Comparison of ENCODE assay signal across 1 cellular context in the genomic region with DNA sequence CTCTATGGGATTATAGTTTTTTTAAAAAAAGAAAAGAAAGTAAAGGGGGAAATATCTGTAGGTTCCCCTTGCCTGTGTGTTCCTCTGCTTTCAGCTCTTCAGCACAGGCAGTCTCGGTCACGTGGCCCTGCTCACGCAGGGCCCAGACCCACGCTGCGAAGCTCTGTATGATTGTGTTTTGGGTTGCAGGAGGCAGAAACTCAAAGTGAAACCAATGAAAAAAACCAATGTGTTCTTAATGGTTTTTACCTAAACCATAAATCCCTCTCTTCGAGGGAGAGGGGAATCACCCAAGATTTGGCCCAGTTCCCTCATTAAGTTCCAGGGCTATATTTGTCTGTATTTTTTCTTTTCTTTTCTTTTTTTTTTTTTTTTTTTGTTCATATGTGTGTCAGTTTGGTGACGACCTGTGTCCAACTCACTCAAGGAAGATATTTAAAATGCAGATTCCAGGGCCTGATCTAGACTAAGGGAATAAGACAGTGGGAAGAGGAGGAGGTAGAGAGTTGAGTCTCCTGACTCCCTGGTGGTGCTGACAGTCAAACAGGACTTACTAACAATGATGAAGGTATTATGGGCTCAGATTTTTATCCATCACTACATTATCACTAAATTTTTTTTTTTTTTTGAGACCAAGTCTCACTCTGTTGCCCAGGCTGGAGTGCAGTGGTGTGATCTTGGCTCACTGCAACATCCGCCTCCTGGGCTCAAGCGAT.
TF ChIP-seq lines count a peak whose summit lies in the region.

No MANE protein-coding gene starts in this region.

TF ChIP-seq in GM12878, 131 proteins besides CTCF, POLR2A, EP300 and RAD21 (continued from another document and continues in another):
- TF ChIP-seq, protein P1, sequence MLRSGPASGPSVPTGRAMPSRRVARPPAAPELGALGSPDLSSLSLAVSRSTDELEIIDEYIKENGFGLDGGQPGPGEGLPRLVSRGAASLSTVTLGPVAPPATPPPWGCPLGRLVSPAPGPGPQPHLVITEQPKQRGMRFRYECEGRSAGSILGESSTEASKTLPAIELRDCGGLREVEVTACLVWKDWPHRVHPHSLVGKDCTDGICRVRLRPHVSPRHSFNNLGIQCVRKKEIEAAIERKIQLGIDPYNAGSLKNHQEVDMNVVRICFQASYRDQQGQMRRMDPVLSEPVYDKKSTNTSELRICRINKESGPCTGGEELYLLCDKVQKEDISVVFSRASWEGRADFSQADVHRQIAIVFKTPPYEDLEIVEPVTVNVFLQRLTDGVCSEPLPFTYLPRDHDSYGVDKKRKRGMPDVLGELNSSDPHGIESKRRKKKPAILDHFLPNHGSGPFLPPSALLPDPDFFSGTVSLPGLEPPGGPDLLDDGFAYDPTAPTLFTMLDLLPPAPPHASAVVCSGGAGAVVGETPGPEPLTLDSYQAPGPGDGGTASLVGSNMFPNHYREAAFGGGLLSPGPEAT (IDR thresholded peaks at IDR 0.05; ENCODE audit: low read depth): peak; percentile 91
- TF ChIP-seq ZNF274 (IDR thresholded peaks at IDR 0.05; ENCODE audit: insufficient read depth, insufficient read length): no peak
- TF ChIP-seq, protein P2, sequence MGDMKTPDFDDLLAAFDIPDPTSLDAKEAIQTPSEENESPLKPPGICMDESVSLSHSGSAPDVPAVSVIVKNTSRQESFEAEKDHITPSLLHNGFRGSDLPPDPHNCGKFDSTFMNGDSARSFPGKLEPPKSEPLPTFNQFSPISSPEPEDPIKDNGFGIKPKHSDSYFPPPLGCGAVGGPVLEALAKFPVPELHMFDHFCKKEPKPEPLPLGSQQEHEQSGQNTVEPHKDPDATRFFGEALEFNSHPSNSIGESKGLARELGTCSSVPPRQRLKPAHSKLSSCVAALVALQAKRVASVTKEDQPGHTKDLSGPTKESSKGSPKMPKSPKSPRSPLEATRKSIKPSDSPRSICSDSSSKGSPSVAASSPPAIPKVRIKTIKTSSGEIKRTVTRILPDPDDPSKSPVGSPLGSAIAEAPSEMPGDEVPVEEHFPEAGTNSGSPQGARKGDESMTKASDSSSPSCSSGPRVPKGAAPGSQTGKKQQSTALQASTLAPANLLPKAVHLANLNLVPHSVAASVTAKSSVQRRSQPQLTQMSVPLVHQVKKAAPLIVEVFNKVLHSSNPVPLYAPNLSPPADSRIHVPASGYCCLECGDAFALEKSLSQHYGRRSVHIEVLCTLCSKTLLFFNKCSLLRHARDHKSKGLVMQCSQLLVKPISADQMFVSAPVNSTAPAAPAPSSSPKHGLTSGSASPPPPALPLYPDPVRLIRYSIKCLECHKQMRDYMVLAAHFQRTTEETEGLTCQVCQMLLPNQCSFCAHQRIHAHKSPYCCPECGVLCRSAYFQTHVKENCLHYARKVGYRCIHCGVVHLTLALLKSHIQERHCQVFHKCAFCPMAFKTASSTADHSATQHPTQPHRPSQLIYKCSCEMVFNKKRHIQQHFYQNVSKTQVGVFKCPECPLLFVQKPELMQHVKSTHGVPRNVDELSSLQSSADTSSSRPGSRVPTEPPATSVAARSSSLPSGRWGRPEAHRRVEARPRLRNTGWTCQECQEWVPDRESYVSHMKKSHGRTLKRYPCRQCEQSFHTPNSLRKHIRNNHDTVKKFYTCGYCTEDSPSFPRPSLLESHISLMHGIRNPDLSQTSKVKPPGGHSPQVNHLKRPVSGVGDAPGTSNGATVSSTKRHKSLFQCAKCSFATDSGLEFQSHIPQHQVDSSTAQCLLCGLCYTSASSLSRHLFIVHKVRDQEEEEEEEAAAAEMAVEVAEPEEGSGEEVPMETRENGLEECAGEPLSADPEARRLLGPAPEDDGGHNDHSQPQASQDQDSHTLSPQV (IDR thresholded peaks at IDR 0.05): no peak
- TF ChIP-seq ATF7 (IDR thresholded peaks at IDR 0.05; ENCODE audit: low read depth): peak; percentile 81; the same call in 1 of the 2 replicates
- TF ChIP-seq, protein P3, sequence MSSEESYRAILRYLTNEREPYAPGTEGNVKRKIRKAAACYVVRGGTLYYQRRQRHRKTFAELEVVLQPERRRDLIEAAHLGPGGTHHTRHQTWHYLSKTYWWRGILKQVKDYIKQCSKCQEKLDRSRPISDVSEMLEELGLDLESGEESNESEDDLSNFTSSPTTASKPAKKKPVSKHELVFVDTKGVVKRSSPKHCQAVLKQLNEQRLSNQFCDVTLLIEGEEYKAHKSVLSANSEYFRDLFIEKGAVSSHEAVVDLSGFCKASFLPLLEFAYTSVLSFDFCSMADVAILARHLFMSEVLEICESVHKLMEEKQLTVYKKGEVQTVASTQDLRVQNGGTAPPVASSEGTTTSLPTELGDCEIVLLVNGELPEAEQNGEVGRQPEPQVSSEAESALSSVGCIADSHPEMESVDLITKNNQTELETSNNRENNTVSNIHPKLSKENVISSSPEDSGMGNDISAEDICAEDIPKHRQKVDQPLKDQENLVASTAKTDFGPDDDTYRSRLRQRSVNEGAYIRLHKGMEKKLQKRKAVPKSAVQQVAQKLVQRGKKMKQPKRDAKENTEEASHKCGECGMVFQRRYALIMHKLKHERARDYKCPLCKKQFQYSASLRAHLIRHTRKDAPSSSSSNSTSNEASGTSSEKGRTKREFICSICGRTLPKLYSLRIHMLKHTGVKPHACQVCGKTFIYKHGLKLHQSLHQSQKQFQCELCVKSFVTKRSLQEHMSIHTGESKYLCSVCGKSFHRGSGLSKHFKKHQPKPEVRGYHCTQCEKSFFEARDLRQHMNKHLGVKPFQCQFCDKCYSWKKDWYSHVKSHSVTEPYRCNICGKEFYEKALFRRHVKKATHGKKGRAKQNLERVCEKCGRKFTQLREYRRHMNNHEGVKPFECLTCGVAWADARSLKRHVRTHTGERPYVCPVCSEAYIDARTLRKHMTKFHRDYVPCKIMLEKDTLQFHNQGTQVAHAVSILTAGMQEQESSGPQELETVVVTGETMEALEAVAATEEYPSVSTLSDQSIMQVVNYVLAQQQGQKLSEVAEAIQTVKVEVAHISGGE (CRISPR knock-in tag; IDR thresholded peaks at IDR 0.05): no peak
- no peak for TF ChIP-seq CBX3 (IDR thresholded peaks at IDR 0.05; ENCODE audit: borderline replicate concordance, low read depth)
- TF ChIP-seq KDM1A (IDR thresholded peaks at IDR 0.05; ENCODE audit: borderline replicate concordance): no peak
- no peak for TF ChIP-seq BRCA1 (IDR thresholded peaks at IDR 0.05; ENCODE audit: low read depth, low read length)
- TF ChIP-seq TCF12 (IDR thresholded peaks at IDR 0.05; ENCODE audit: low read depth, low read length): peak; percentile 20; the same call in 1 of the 2 replicates
- no peak for TF ChIP-seq RB1 (IDR thresholded peaks at IDR 0.05; ENCODE audit: borderline replicate concordance)
- TF ChIP-seq CREB1 (IDR thresholded peaks at IDR 0.05; ENCODE audit: low read depth): 0 out of 2 replicates have a peak, but pooled peaks have one; percentile 41
- TF ChIP-seq, protein P4, sequence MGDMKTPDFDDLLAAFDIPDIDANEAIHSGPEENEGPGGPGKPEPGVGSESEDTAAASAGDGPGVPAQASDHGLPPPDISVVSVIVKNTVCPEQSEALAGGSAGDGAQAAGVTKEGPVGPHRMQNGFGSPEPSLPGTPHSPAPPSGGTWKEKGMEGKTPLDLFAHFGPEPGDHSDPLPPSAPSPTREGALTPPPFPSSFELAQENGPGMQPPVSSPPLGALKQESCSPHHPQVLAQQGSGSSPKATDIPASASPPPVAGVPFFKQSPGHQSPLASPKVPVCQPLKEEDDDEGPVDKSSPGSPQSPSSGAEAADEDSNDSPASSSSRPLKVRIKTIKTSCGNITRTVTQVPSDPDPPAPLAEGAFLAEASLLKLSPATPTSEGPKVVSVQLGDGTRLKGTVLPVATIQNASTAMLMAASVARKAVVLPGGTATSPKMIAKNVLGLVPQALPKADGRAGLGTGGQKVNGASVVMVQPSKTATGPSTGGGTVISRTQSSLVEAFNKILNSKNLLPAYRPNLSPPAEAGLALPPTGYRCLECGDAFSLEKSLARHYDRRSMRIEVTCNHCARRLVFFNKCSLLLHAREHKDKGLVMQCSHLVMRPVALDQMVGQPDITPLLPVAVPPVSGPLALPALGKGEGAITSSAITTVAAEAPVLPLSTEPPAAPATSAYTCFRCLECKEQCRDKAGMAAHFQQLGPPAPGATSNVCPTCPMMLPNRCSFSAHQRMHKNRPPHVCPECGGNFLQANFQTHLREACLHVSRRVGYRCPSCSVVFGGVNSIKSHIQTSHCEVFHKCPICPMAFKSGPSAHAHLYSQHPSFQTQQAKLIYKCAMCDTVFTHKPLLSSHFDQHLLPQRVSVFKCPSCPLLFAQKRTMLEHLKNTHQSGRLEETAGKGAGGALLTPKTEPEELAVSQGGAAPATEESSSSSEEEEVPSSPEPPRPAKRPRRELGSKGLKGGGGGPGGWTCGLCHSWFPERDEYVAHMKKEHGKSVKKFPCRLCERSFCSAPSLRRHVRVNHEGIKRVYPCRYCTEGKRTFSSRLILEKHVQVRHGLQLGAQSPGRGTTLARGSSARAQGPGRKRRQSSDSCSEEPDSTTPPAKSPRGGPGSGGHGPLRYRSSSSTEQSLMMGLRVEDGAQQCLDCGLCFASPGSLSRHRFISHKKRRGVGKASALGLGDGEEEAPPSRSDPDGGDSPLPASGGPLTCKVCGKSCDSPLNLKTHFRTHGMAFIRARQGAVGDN (IDR thresholded peaks at IDR 0.05): peak; percentile 51; the same call in 1 of the 2 replicates
- TF ChIP-seq ESRRA (IDR thresholded peaks at IDR 0.05; ENCODE audit: low read length): no peak
- 0 out of 2 replicates have a peak, but pooled peaks have one; percentile 8 for TF ChIP-seq YY1 (IDR thresholded peaks at IDR 0.05; ENCODE audit: low read depth, low read length)
- TF ChIP-seq HCFC1 (IDR thresholded peaks at IDR 0.05; ENCODE audit: low read length): no peak
- TF ChIP-seq, protein P5, sequence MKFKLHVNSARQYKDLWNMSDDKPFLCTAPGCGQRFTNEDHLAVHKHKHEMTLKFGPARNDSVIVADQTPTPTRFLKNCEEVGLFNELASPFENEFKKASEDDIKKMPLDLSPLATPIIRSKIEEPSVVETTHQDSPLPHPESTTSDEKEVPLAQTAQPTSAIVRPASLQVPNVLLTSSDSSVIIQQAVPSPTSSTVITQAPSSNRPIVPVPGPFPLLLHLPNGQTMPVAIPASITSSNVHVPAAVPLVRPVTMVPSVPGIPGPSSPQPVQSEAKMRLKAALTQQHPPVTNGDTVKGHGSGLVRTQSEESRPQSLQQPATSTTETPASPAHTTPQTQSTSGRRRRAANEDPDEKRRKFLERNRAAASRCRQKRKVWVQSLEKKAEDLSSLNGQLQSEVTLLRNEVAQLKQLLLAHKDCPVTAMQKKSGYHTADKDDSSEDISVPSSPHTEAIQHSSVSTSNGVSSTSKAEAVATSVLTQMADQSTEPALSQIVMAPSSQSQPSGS (IDR thresholded peaks at IDR 0.05; ENCODE audit: low read length): peak; percentile 89
- TF ChIP-seq, protein P6, sequence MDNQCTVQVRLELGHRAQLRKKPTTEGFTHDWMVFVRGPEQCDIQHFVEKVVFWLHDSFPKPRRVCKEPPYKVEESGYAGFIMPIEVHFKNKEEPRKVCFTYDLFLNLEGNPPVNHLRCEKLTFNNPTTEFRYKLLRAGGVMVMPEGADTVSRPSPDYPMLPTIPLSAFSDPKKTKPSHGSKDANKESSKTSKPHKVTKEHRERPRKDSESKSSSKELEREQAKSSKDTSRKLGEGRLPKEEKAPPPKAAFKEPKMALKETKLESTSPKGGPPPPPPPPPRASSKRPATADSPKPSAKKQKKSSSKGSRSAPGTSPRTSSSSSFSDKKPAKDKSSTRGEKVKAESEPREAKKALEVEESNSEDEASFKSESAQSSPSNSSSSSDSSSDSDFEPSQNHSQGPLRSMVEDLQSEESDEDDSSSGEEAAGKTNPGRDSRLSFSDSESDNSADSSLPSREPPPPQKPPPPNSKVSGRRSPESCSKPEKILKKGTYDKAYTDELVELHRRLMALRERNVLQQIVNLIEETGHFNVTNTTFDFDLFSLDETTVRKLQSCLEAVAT (IDR thresholded peaks at IDR 0.05): peak; percentile 69
- TF ChIP-seq, protein P7, sequence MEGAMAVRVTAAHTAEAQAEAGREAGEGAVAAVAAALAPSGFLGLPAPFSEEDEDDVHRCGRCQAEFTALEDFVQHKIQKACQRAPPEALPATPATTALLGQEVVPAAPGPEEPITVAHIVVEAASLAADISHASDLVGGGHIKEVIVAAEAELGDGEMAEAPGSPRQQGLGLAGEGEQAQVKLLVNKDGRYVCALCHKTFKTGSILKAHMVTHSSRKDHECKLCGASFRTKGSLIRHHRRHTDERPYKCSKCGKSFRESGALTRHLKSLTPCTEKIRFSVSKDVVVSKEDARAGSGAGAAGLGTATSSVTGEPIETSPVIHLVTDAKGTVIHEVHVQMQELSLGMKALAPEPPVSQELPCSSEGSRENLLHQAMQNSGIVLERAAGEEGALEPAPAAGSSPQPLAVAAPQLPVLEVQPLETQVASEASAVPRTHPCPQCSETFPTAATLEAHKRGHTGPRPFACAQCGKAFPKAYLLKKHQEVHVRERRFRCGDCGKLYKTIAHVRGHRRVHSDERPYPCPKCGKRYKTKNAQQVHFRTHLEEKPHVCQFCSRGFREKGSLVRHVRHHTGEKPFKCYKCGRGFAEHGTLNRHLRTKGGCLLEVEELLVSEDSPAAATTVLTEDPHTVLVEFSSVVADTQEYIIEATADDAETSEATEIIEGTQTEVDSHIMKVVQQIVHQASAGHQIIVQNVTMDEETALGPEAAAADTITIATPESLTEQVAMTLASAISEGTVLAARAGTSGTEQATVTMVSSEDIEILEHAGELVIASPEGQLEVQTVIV (IDR thresholded peaks at IDR 0.05; ENCODE audit: borderline replicate concordance, partially characterized antibody): no peak
- TF ChIP-seq, protein P8, sequence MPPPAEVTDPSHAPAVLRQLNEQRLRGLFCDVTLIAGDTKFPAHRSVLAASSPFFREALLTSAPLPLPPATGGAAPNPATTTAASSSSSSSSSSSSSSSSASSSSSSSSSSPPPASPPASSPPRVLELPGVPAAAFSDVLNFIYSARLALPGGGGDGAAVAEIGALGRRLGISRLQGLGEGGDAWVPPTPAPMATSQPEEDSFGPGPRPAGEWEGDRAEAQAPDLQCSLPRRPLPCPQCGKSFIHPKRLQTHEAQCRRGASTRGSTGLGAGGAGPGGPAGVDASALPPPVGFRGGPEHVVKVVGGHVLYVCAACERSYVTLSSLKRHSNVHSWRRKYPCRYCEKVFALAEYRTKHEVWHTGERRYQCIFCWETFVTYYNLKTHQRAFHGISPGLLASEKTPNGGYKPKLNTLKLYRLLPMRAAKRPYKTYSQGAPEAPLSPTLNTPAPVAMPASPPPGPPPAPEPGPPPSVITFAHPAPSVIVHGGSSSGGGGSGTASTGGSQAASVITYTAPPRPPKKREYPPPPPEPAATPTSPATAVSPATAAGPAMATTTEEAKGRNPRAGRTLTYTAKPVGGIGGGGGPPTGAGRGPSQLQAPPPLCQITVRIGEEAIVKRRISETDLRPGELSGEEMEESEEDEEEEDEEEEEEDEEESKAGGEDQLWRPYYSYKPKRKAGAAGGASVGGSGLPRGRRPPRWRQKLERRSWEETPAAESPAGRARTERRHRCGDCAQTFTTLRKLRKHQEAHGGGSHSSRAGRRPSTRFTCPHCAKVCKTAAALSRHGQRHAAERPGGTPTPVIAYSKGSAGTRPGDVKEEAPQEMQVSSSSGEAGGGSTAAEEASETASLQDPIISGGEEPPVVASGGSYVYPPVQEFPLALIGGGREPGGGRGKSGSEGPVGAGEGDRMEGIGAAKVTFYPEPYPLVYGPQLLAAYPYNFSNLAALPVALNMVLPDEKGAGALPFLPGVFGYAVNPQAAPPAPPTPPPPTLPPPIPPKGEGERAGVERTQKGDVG (CRISPR knock-in tag; IDR thresholded peaks at IDR 0.05): no peak
